17 cellular contexts compared by ENCODE assay signal in the genomic region with DNA sequence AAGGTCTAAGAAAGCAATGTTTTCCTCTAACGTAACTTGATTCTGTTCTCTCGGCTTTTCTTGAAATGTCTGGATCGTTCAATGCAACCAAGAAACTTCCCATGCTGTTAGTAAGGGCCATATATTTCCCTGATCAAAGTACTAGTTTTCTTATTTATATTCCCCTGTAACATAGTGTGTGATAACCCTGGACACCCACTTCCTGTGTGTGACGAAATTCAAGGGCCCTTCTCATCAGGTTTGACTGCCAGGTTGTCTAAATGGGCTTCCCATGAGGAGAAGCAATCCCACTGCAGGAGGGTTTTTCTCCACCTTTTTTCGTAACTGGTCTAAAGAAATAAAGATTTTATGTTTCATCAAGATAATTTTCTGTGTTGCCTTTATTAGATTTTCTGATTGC.
A peak's percentile ranks its signal among the peaks of the same experiment; 100 is the strongest.
DNase-seq lines count a peak whose midpoint lies in the region; ATAC-seq, FAIRE-seq and TF ChIP-seq lines count a peak whose summit lies in the region.
"Had no signal": no experiment of that assay in that cellular context is flagged by ENCODE, and none has a peak within 500 bp of the region (broad histone marks: within the 10 kb centered on the region; RNA-seq: fewer than 3 reads in every experiment).

No MANE protein-coding gene starts in this region.

- TF ChIP-seq EP300 in HepG2 (IDR thresholded peaks at IDR 0.05; ENCODE audit: low read depth in 2 of 2, low read length in 2 of 2) (no peak), HepG2 (CRISPR knock-in tag; IDR thresholded peaks at IDR 0.05; ENCODE audit: borderline replicate concordance) (no peak)

- H3K4me1 ChIP-seq in HepG2 (ENCODE audit: insufficient read depth, low read length): no peaks in the 10 kb centered on the region
- H3K4me1 ChIP-seq in right lobe of liver: no peaks in the 10 kb centered on the region
- H3K4me1 ChIP-seq in neutrophil (ENCODE audit: control insufficient read depth in 1 of 2, insufficient read depth in 1 of 2, low read depth in 1 of 2, low read length in 1 of 2): peaks cover 49 to 63% of the 10 kb centered on the region in 2 experiments

- H3K9me3 Mint-ChIP-seq in activated CD4-positive, alpha-beta T cell treated with anti-CD3 and anti-CD28 coated beads for 36 hours (ENCODE audit: low read depth): no peaks in the 10 kb centered on the region
- H3K9me3 Mint-ChIP-seq in activated CD4-positive, alpha-beta T cell treated with anti-CD3 and anti-CD28 coated beads, Interleukin-2, amount 10 ng/mL, durations not matched to agents 7 days and 5 days: no peaks in the 10 kb centered on the region
- no peaks in the 10 kb centered on the region for H3K9me3 Mint-ChIP-seq in activated T-helper 2 cell treated with anti-CD3 and anti-CD28 coated beads, Interferon-gamma antibody, Interleukin-2, Interleukin-4, amounts not matched to agents 10 μg/mL and 5 μg/mL and 100 μg/mL, durations not matched to agents 14 hours and 24 hours and 36 hours
- H3K9me3 Mint-ChIP-seq: H9 had no signal

- H3K27me3 ChIP-seq in HepG2 (ENCODE audit: control insufficient read depth in 1 of 2, insufficient read depth in 2 of 2, low read length in 2 of 2) (peaks cover 4 to 75% of the 10 kb centered on the region in 2 experiments; a peak in 4 of 5 replicates), right lobe of liver (no peaks in the 10 kb centered on the region), neutrophil (no peaks in the 10 kb centered on the region)
- H3K27me3 ChIP-seq: BLaER1 treated with 17β-estradiol and CSF1 and Interleukin-3, amounts not matched to agents 10 nM and 100 nM had no signal

- 36% methylated on average over 5 of the region's 5 CpGs for WGBS in HepG2 (ENCODE audit: low lambda C conversion rate)
- 72% methylated on average over 5 of the region's 5 CpGs for WGBS in right lobe of liver (ENCODE audit: insufficient coverage, low coverage, low lambda C conversion rate, missing lambda C conversion rate)

- no peak for TF ChIP-seq RAD21 in HepG2 (CRISPR knock-in tag; IDR thresholded peaks at IDR 0.05)

- H3K36me3 Mint-ChIP-seq in activated CD4-positive, alpha-beta T cell treated with anti-CD3 and anti-CD28 coated beads for 36 hours (ENCODE audit: low read depth): no peaks in the 10 kb centered on the region
- H3K36me3 Mint-ChIP-seq in activated CD4-positive, alpha-beta T cell treated with anti-CD3 and anti-CD28 coated beads, Interleukin-2, amount 10 ng/mL, durations not matched to agents 7 days and 5 days (ENCODE audit: low read depth): no peaks in the 10 kb centered on the region
- no peaks in the 10 kb centered on the region for H3K36me3 Mint-ChIP-seq in activated T-helper 2 cell treated with anti-CD3 and anti-CD28 coated beads, Interferon-gamma antibody, Interleukin-2, Interleukin-4, amounts not matched to agents 10 μg/mL and 5 μg/mL and 100 μg/mL, durations not matched to agents 14 hours and 24 hours and 36 hours (ENCODE audit: low read depth)
- H3K36me3 Mint-ChIP-seq: CD4-positive, CD25-positive, alpha-beta regulatory T cell had no signal

- ATAC-seq in activated CD4-positive, alpha-beta T cell treated with anti-CD3 and anti-CD28 coated beads for 36 hours: peak; percentile 42
- no peak for ATAC-seq in HepG2
- no peak for ATAC-seq in right lobe of liver

- in situ Hi-C loops in HepG2 (cut with HindIII; ENCODE audit: extremely low pct_ligation_motif_present, low pct_unique_long_range_greater_than_20kb): no loop called here

- no peak overlapping the region for H3K27ac Mint-ChIP-seq in activated CD4-positive, alpha-beta T cell treated with anti-CD3 and anti-CD28 coated beads for 36 hours
- H3K27ac Mint-ChIP-seq in activated CD4-positive, alpha-beta T cell treated with anti-CD3 and anti-CD28 coated beads, Interleukin-2, amount 10 ng/mL, durations not matched to agents 7 days and 5 days: no peak overlapping the region
- H3K27ac Mint-ChIP-seq in activated T-helper 2 cell treated with anti-CD3 and anti-CD28 coated beads, Interferon-gamma antibody, Interleukin-2, Interleukin-4, amounts not matched to agents 10 μg/mL and 5 μg/mL and 100 μg/mL, durations not matched to agents 14 hours and 24 hours and 36 hours: no peak overlapping the region
- H3K27ac Mint-ChIP-seq: CD4-positive, CD25-positive, alpha-beta regulatory T cell; H9 had no signal

- H3K4me3 ChIP-seq in HepG2 (replicated peaks in 1 of 3; ENCODE audit: insufficient read depth in 1 of 3, low read depth in 2 of 3, low read length in 3 of 3) (no peak overlapping the region), right lobe of liver (no peak overlapping the region), NB4 (ENCODE audit: low read depth, low read length) (no peak overlapping the region), neutrophil (ENCODE audit: low read depth in 1 of 2, low read length in 1 of 2) (no peak overlapping the region)
- H3K4me3 ChIP-seq: BLaER1 treated with 17β-estradiol and CSF1 and Interleukin-3, amounts not matched to agents 10 nM and 100 nM had no signal

- intact Hi-C loops in activated CD4-positive, alpha-beta T cell treated with anti-CD3 and anti-CD28 coated beads for 36 hours (cut with DNase I, micrococcal nuclease): no loop called here
- intact Hi-C loops in HepG2 (cut with micrococcal nuclease; ENCODE audit: unreplicated experiment) (no loop called here), right lobe of liver (cut with DNase I) (no loop called here)
- intact Hi-C loops in activated T-helper 2 cell treated with anti-CD3 and anti-CD28 coated beads, Interferon-gamma antibody, Interleukin-2, Interleukin-4, amounts not matched to agents 10 μg/mL and 5 μg/mL and 100 μg/mL, durations not matched to agents 14 hours and 24 hours and 36 hours (cut with micrococcal nuclease): no loop called here

- H3K27me3 Mint-ChIP-seq in activated CD4-positive, alpha-beta T cell treated with anti-CD3 and anti-CD28 coated beads for 36 hours: no peaks in the 10 kb centered on the region
- H3K27me3 Mint-ChIP-seq in activated CD4-positive, alpha-beta T cell treated with anti-CD3 and anti-CD28 coated beads, Interleukin-2, amount 10 ng/mL, durations not matched to agents 7 days and 5 days: no peaks in the 10 kb centered on the region
- H3K27me3 Mint-ChIP-seq in activated T-helper 2 cell treated with anti-CD3 and anti-CD28 coated beads, Interferon-gamma antibody, Interleukin-2, Interleukin-4, amounts not matched to agents 10 μg/mL and 5 μg/mL and 100 μg/mL, durations not matched to agents 14 hours and 24 hours and 36 hours (ENCODE audit: low read depth): no peaks in the 10 kb centered on the region

- CTCF ChIA-PET in activated CD4-positive, alpha-beta T cell treated with anti-CD3 and anti-CD28 coated beads for 36 hours (lab: Charles Lee): interaction anchor here (0.6 kb wide), 1 partner anchor 230 kb away, joined by 3 read pairs; no protein-coding TSS in a partner anchor
- CTCF ChIA-PET in activated CD4-positive, alpha-beta T cell treated with anti-CD3 and anti-CD28 coated beads, Interleukin-2, amount 10 ng/mL, durations not matched to agents 7 days and 5 days (lab: Charles Lee): no interaction called here
- CTCF ChIA-PET in HepG2 (lab: Yijun Ruan, JAX; ENCODE audit: low intra/inter-chr PET ratio, low total read pairs): no interaction called here

- H3K36me3 ChIP-seq in HepG2 (replicated peaks in 1 of 2; ENCODE audit: control insufficient read depth in 1 of 2, insufficient read depth in 2 of 2, low read length in 2 of 2) (no peaks in the 10 kb centered on the region), right lobe of liver (no peaks in the 10 kb centered on the region), neutrophil (no peaks in the 10 kb centered on the region)
- H3K36me3 ChIP-seq: BLaER1 treated with 17β-estradiol and CSF1 and Interleukin-3, amounts not matched to agents 10 nM and 100 nM had no signal

- TF ChIP-seq POLR2A in HepG2 (IDR thresholded peaks at IDR 0.05; ENCODE audit: insufficient read depth in 1 of 2, low read depth in 2 of 2, low read length in 2 of 2): no peak
- TF ChIP-seq POLR2A in right lobe of liver (IDR thresholded peaks at IDR 0.05): no peak
- no peak for TF ChIP-seq POLR2A in NB4 (IDR thresholded peaks at IDR 0.05; ENCODE audit: extremely low read depth, insufficient read length)

- H3K4me1 Mint-ChIP-seq in activated CD4-positive, alpha-beta T cell treated with anti-CD3 and anti-CD28 coated beads for 36 hours: peaks cover 10% of the 10 kb centered on the region
- H3K4me1 Mint-ChIP-seq in activated CD4-positive, alpha-beta T cell treated with anti-CD3 and anti-CD28 coated beads, Interleukin-2, amount 10 ng/mL, durations not matched to agents 7 days and 5 days: peaks cover 10% of the 10 kb centered on the region
- H3K4me1 Mint-ChIP-seq in activated T-helper 2 cell treated with anti-CD3 and anti-CD28 coated beads, Interferon-gamma antibody, Interleukin-2, Interleukin-4, amounts not matched to agents 10 μg/mL and 5 μg/mL and 100 μg/mL, durations not matched to agents 14 hours and 24 hours and 36 hours (ENCODE audit: low read depth): peaks cover 3% of the 10 kb centered on the region

- no TSS peak for BruUV-seq in HepG2 (replicated peaks; lab: Mats Ljungman, UMichigan)

- H3K79me2 ChIP-seq in HepG2 (ENCODE audit: insufficient read depth, low read length): no peaks in the 10 kb centered on the region

- H3K9ac ChIP-seq in HepG2 (ENCODE audit: insufficient read depth, low read depth, low read length): no peak overlapping the region
- H3K9ac ChIP-seq: BLaER1 treated with 17β-estradiol and CSF1 and Interleukin-3, amounts not matched to agents 10 nM and 100 nM had no signal

- H3K9me3 ChIP-seq in HepG2 (ENCODE audit: low read length) (no peaks in the 10 kb centered on the region), right lobe of liver (no peaks in the 10 kb centered on the region), neutrophil (no peaks in the 10 kb centered on the region)
- H3K9me3 ChIP-seq: BLaER1 treated with 17β-estradiol and CSF1 and Interleukin-3, amounts not matched to agents 10 nM and 100 nM had no signal

- TF ChIP-seq CTCF in HepG2 (CRISPR knock-in tag; IDR thresholded peaks at IDR 0.05) (no peak), right lobe of liver (IDR thresholded peaks at IDR 0.05) (no peak), NB4 (IDR thresholded peaks at IDR 0.05; ENCODE audit: low read depth, low read length) (no peak), neutrophil (IDR thresholded peaks at IDR 0.05) (no peak)

- DNase-seq in activated CD4-positive, alpha-beta T cell treated with anti-CD3 and anti-CD28 coated beads for 36 hours: no peak
- no peak for DNase-seq in activated CD4-positive, alpha-beta T cell treated with anti-CD3 and anti-CD28 coated beads, Interleukin-2, amount 10 ng/mL, durations not matched to agents 7 days and 5 days
- DNase-seq in HepG2 (ENCODE audit: low spot score): no peak
- no peak for DNase-seq in right lobe of liver
- peak; percentile 64 for DNase-seq in NB4 (ENCODE audit: low read depth)
- DNase-seq in activated T-helper 2 cell treated with anti-CD3 and anti-CD28 coated beads, Interferon-gamma antibody, Interleukin-2, Interleukin-4, amounts not matched to agents 10 μg/mL and 5 μg/mL and 100 μg/mL, durations not matched to agents 14 hours and 24 hours and 36 hours (ENCODE audit: low spot score): no peak
- no peak for DNase-seq in inferior parietal cortex (ENCODE audit: extremely low spot score)
- DNase-seq: ACHN; Calu3; CD4-positive, CD25-positive, alpha-beta regulatory T cell; DMS 273 treated with DMSO at 0.1 percent for 48 hours; GOT3; H9 had no signal

- H3K27ac ChIP-seq in HepG2 (ENCODE audit: extremely low read length, insufficient read depth, low read length) (no peak overlapping the region), right lobe of liver (no peak overlapping the region), neutrophil (peak overlapping the region; percentile 68)
- H3K27ac ChIP-seq: BLaER1 treated with 17β-estradiol and CSF1 and Interleukin-3, amounts not matched to agents 10 nM and 100 nM had no signal

- no peak overlapping the region for H3K4me2 ChIP-seq in HepG2 (ENCODE audit: low read depth, low read length)

- H3K4me3 Mint-ChIP-seq in activated CD4-positive, alpha-beta T cell treated with anti-CD3 and anti-CD28 coated beads for 36 hours: no peak overlapping the region
- H3K4me3 Mint-ChIP-seq in activated CD4-positive, alpha-beta T cell treated with anti-CD3 and anti-CD28 coated beads, Interleukin-2, amount 10 ng/mL, durations not matched to agents 7 days and 5 days: no peak overlapping the region
- no peak overlapping the region for H3K4me3 Mint-ChIP-seq in activated T-helper 2 cell treated with anti-CD3 and anti-CD28 coated beads, Interferon-gamma antibody, Interleukin-2, Interleukin-4, amounts not matched to agents 10 μg/mL and 5 μg/mL and 100 μg/mL, durations not matched to agents 14 hours and 24 hours and 36 hours (ENCODE audit: low read depth)
- H3K4me3 Mint-ChIP-seq: CD4-positive, CD25-positive, alpha-beta regulatory T cell; H9 had no signal

- FAIRE-seq in HepG2 (lab: Jason Lieb, UNC): no peak
- FAIRE-seq: GM12892, GM19239 had no signal

- POLR2A ChIA-PET in activated CD4-positive, alpha-beta T cell treated with anti-CD3 and anti-CD28 coated beads for 36 hours (lab: Charles Lee): no interaction called here
- POLR2A ChIA-PET in activated CD4-positive, alpha-beta T cell treated with anti-CD3 and anti-CD28 coated beads, Interleukin-2, amount 10 ng/mL, durations not matched to agents 7 days and 5 days (lab: Charles Lee): no interaction called here
- POLR2A ChIA-PET in HepG2 (lab: Yijun Ruan, JAX): no interaction called here

- H2AFZ ChIP-seq in HepG2 (ENCODE audit: low read length): no peak overlapping the region

- H4K20me1 ChIP-seq in HepG2 (ENCODE audit: insufficient read depth, low read length): no peaks in the 10 kb centered on the region
- H4K20me1 ChIP-seq: BLaER1 treated with 17β-estradiol and CSF1 and Interleukin-3, amounts not matched to agents 10 nM and 100 nM had no signal
